7 cellular contexts compared by ENCODE assay signal in genomic region chr14:70942721-70943120, GRCh38. TPM values are rescaled to one million over a fixed set of nuclear protein-coding genes. Genes with fewer than 3 reads are reported as not detected.
DNase-seq lines count a peak whose midpoint lies in the region; TF ChIP-seq lines count a peak whose summit lies in the region.
"Not testable (repeated sequence)": the region's sequence is repeated elsewhere in the genome, so short reads cannot be mapped to it uniquely, and the experiment has no call there.

No MANE protein-coding gene starts in this region.

- H3K36me3 Mint-ChIP-seq in CD4-positive, alpha-beta memory T cell: peaks cover 60 to 69% of the 10 kb centered on the region in 2 donors
- peaks cover 90% of the 10 kb centered on the region for H3K36me3 Mint-ChIP-seq in activated CD4-positive, alpha-beta memory T cell treated with anti-CD3 and anti-CD28 coated beads, Interleukin-2, amount 10 ng/mL, durations not matched to agents 7 days and 5 days (ENCODE audit: low read depth)
- H3K36me3 Mint-ChIP-seq in activated naive CD8-positive, alpha-beta T cell treated with anti-CD3 and anti-CD28 coated beads for 36 hours: peaks cover 87% of the 10 kb centered on the region
- H3K36me3 Mint-ChIP-seq in endothelial cell (ENCODE audit: low read depth, unreplicated experiment): peaks cover 53% of the 10 kb centered on the region

- not testable (repeated sequence) for H3K27me3 Mint-ChIP-seq in CD4-positive, alpha-beta memory T cell; activated CD4-positive, alpha-beta memory T cell treated with anti-CD3 and anti-CD28 coated beads, Interleukin-2, amount 10 ng/mL, durations not matched to agents 7 days and 5 days; activated naive CD8-positive, alpha-beta T cell treated with anti-CD3 and anti-CD28 coated beads for 36 hours; endothelial cell (ENCODE audit: unreplicated experiment)

- DNase-seq in CD4-positive, alpha-beta memory T cell: peak in 1 of 5 donors; percentile 58
- peak; percentile 9 for DNase-seq in T-helper 22 cell (ENCODE audit: low read depth)
- DNase-seq in activated CD4-positive, alpha-beta memory T cell treated with anti-CD3 and anti-CD28 coated beads, Interleukin-2, amount 10 ng/mL, durations not matched to agents 7 days and 5 days; activated naive CD8-positive, alpha-beta T cell treated with anti-CD3 and anti-CD28 coated beads for 36 hours; endothelial cell (ENCODE audit: low spot score): not testable (repeated sequence)
- DNase-seq in activated effector memory CD4-positive, alpha-beta T cell treated with anti-CD3 and anti-CD28 coated beads, Interleukin-2, amount 50 U/mL, for 16 hours: peak; percentile 70
- DNase-seq in stimulated activated CD4-positive, alpha-beta T cell treated with anti-CD3 and anti-CD28 coated beads, Interleukin-1b, Interleukin-23, amount 100 ng/mL, for 48 hours: peak; percentile 51

- POLR2A ChIA-PET in CD4-positive, alpha-beta memory T cell (lab: Charles Lee; ENCODE audit: partially characterized antibody): interaction anchor here (1.0 to 5.7 kb wide), 12 partner anchors 10 to 134 kb away, joined by 4 to 96 read pairs (median 10); partner anchors contain the start of gene PCNX1
- POLR2A ChIA-PET in activated CD4-positive, alpha-beta memory T cell treated with anti-CD3 and anti-CD28 coated beads, Interleukin-2, amount 10 ng/mL, durations not matched to agents 7 days and 5 days (lab: Charles Lee): interaction anchor here (1.7 to 2.7 kb wide), 5 partner anchors 10 to 56 kb away, joined by 3 to 22 read pairs (median 10); partner anchors contain the start of gene PCNX1

- peaks cover 42% of the 10 kb centered on the region for H3K4me1 ChIP-seq in CD4-positive, alpha-beta memory T cell (ENCODE audit: insufficient read depth, low read length)

- peaks cover 53 to 93% (median 72%) of the 10 kb centered on the region in 4 donors for H3K4me1 Mint-ChIP-seq in CD4-positive, alpha-beta memory T cell
- peaks cover 53% of the 10 kb centered on the region for H3K4me1 Mint-ChIP-seq in activated CD4-positive, alpha-beta memory T cell treated with anti-CD3 and anti-CD28 coated beads, Interleukin-2, amount 10 ng/mL, durations not matched to agents 7 days and 5 days
- peaks cover 44% of the 10 kb centered on the region for H3K4me1 Mint-ChIP-seq in activated naive CD8-positive, alpha-beta T cell treated with anti-CD3 and anti-CD28 coated beads for 36 hours
- H3K4me1 Mint-ChIP-seq in endothelial cell (ENCODE audit: unreplicated experiment): not testable (repeated sequence)

- not testable (repeated sequence) for H3K27ac ChIP-seq in CD4-positive, alpha-beta memory T cell (ENCODE audit: low read depth, low read length)

- peak overlapping the region in 7 of 8 donors; percentile 1 to 93 (median 65) for H3K4me3 Mint-ChIP-seq in CD4-positive, alpha-beta memory T cell
- H3K4me3 Mint-ChIP-seq in activated CD4-positive, alpha-beta memory T cell treated with anti-CD3 and anti-CD28 coated beads, Interleukin-2, amount 10 ng/mL, durations not matched to agents 7 days and 5 days; activated naive CD8-positive, alpha-beta T cell treated with anti-CD3 and anti-CD28 coated beads for 36 hours: not testable (repeated sequence)
- H3K4me3 Mint-ChIP-seq in endothelial cell (ENCODE audit: unreplicated experiment): peak overlapping the region; percentile 84

- not testable (repeated sequence) for H3K27me3 ChIP-seq in CD4-positive, alpha-beta memory T cell (ENCODE audit: insufficient read depth, low read length)

- intact Hi-C loops in CD4-positive, alpha-beta memory T cell (cut with micrococcal nuclease): not testable (repeated sequence)

- H3K9me3 ChIP-seq in CD4-positive, alpha-beta memory T cell (ENCODE audit: control insufficient read depth in 1 of 2, low read length in 2 of 2): not testable (repeated sequence)

- CTCF ChIA-PET in CD4-positive, alpha-beta memory T cell (lab: Charles Lee; ENCODE audit: partially characterized antibody): interaction anchor here (0.9 to 8.1 kb wide), 11 partner anchors 10 to 125 kb away, joined by 3 to 73 read pairs (median 5); partner anchors contain the start of gene PCNX1
- CTCF ChIA-PET in activated CD4-positive, alpha-beta memory T cell treated with anti-CD3 and anti-CD28 coated beads, Interleukin-2, amount 10 ng/mL, durations not matched to agents 7 days and 5 days (lab: Charles Lee): interaction anchor here (1.9 to 4.2 kb wide), 4 partner anchors 11 to 124 kb away, joined by 4 to 27 read pairs (median 18); partner anchors contain the start of gene PCNX1

- peak overlapping the region; percentile 77 to 98 (median 89) for H3K27ac Mint-ChIP-seq in CD4-positive, alpha-beta memory T cell
- peak overlapping the region; percentile 70 for H3K27ac Mint-ChIP-seq in activated CD4-positive, alpha-beta memory T cell treated with anti-CD3 and anti-CD28 coated beads, Interleukin-2, amount 10 ng/mL, durations not matched to agents 7 days and 5 days
- H3K27ac Mint-ChIP-seq in activated naive CD8-positive, alpha-beta T cell treated with anti-CD3 and anti-CD28 coated beads for 36 hours: peak overlapping the region; percentile 80
- H3K27ac Mint-ChIP-seq in endothelial cell (ENCODE audit: unreplicated experiment): not testable (repeated sequence)

- not testable (repeated sequence) for H3K4me3 ChIP-seq in CD4-positive, alpha-beta memory T cell (ENCODE audit: low read length in 2 of 2)

- TF ChIP-seq CTCF in endothelial cell (IDR thresholded peaks at IDR 0.05; ENCODE audit: unreplicated experiment): not testable (repeated sequence)

- H3K36me3 ChIP-seq in CD4-positive, alpha-beta memory T cell (ENCODE audit: insufficient read depth, low read length): not testable (repeated sequence)

- H3K9me3 Mint-ChIP-seq in CD4-positive, alpha-beta memory T cell: peaks cover 5 to 84% (median 55%) of the 10 kb centered on the region in 8 donors
- H3K9me3 Mint-ChIP-seq in activated CD4-positive, alpha-beta memory T cell treated with anti-CD3 and anti-CD28 coated beads, Interleukin-2, amount 10 ng/mL, durations not matched to agents 7 days and 5 days: peaks cover 49% of the 10 kb centered on the region
- peaks cover 63% of the 10 kb centered on the region for H3K9me3 Mint-ChIP-seq in activated naive CD8-positive, alpha-beta T cell treated with anti-CD3 and anti-CD28 coated beads for 36 hours
- peaks cover 19% of the 10 kb centered on the region for H3K9me3 Mint-ChIP-seq in endothelial cell (ENCODE audit: unreplicated experiment)

RNA-seq across cellular contexts. Expression of gene PCNX1, which starts 35.5 kb away (rescaled TPM):
- 100 to 1,000 TPM; 115 to 128 TPM for total RNA-seq in CD4-positive, alpha-beta memory T cell
- polyA plus RNA-seq in CD4-positive, alpha-beta memory T cell: 10 to 100 TPM; 10.7 to 21.8 TPM
- total RNA-seq in activated CD4-positive, alpha-beta memory T cell treated with anti-CD3 and anti-CD28 coated beads, Interleukin-2, amount 10 ng/mL, durations not matched to agents 7 days and 5 days: 10 to 100 TPM; 56.9 to 60.4 TPM
- 10 to 100 TPM; 31.0 to 37.4 TPM for total RNA-seq in activated naive CD8-positive, alpha-beta T cell treated with anti-CD3 and anti-CD28 coated beads for 36 hours
- total RNA-seq in endothelial cell (ENCODE audit: unreplicated experiment): 68.8 TPM
